ENCODE assay signal across 24 cellular contexts in the genomic region with DNA sequence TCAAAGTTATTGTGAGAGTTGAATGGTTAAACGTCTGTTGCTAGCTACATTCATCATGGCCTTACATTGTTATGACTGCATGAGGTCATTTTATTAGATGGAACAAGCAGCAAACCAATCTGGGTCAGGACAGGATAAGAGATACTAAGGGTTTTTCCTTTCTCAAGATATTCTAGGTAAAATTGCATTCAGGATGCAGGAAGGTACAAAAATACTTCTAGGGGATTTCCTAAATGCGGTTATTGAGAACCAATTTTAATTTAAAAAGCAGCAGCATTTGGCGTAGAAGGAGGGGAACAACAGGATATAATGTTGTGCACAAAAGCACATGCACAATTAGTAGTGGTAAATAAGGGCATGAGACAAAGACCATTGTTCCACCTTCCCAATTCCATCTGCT.
DNase-seq lines count a peak whose midpoint lies in the region; ATAC-seq and TF ChIP-seq lines count a peak whose summit lies in the region.
"Had no signal": no experiment of that assay in that cellular context is flagged by ENCODE, and none has a peak within 500 bp of the region (broad histone marks: within the 10 kb centered on the region; RNA-seq: fewer than 3 reads in every experiment).

No MANE protein-coding gene starts in this region.

- peak; percentile 4 for DNase-seq in GM12864 (ENCODE audit: low read depth)
- peak; percentile 35 for DNase-seq in NCI-H69 (lab: John Stamatoyannopoulos, UW)
- DNase-seq in NOMO-1 treated with dmso at 0.1 percent for 144 hours (lab: John Stamatoyannopoulos, UW; ENCODE audit: unreplicated experiment): no peak
- no peak for DNase-seq in CD1c-positive myeloid dendritic cell (ENCODE audit: extremely low spot score)
- DNase-seq: activated CD8-positive, alpha-beta T cell treated with anti-CD3 and anti-CD28 coated beads for 36 hours; activated naive CD8-positive, alpha-beta T cell treated with anti-CD3 and anti-CD28 coated beads, Interleukin-2, amount 10 ng/mL, durations not matched to agents 7 days and 5 days; central memory CD4-positive, alpha-beta T cell; dorsolateral prefrontal cortex; glutamatergic neuron; HFFc6; kidney glomerular epithelial cell; mesendoderm; naive B cell; NCI-H1105 treated with DMSO at 0.1 percent for 48 hours; NCI-H2107; NCI-H510A; nucleus accumbens had no signal

- H3K4me3 ChIP-seq in GM12864 (ENCODE audit: low read depth, low read length): no peak overlapping the region
- H3K4me3 ChIP-seq: dorsolateral prefrontal cortex, GM23338, tibial nerve had no signal

- peak; percentile 46 for ATAC-seq in GM18502 (IDR thresholded peaks at IDR 0.05; ENCODE audit: poor library complexity, unreplicated experiment)
- ATAC-seq in HG02798 (IDR thresholded peaks at IDR 0.05; ENCODE audit: poor library complexity, unreplicated experiment): peak; percentile 51
- ATAC-seq in GM18907 (IDR thresholded peaks at IDR 0.05; ENCODE audit: unreplicated experiment): no peak
- no peak for ATAC-seq in GM18511 (IDR thresholded peaks at IDR 0.05; ENCODE audit: unreplicated experiment)
- ATAC-seq: activated CD4-positive, CD25-positive, alpha-beta regulatory T cell treated with anti-CD3 and anti-CD28 coated beads, Interleukin-2, amount 50 U/mL, for 24 hours; activated CD8-positive, alpha-beta T cell treated with anti-CD3 and anti-CD28 coated beads for 36 hours; GM23338 had no signal

- no peak for TF ChIP-seq CTCF in GM12864 (IDR thresholded peaks at IDR 0.05; ENCODE audit: low read depth, low read length, missing control alignments)

Comparison
In these comparisons a context has a peak if more than half of its experiments do, and no peak if none do; other contexts are left out.
1. DNase-seq: peak in GM12864 (single experiment) and NCI-H69 (single experiment); none in NOMO-1 treated with dmso at 0.1 percent for 144 hours (single experiment) and CD1c-positive myeloid dendritic cell (single experiment).
2. ATAC-seq: peak in GM18502 (single experiment) and HG02798 (single experiment); none in GM18907 (single experiment) and GM18511 (single experiment).